ENCODE assay signal across 12 cellular contexts in the genomic region with DNA sequence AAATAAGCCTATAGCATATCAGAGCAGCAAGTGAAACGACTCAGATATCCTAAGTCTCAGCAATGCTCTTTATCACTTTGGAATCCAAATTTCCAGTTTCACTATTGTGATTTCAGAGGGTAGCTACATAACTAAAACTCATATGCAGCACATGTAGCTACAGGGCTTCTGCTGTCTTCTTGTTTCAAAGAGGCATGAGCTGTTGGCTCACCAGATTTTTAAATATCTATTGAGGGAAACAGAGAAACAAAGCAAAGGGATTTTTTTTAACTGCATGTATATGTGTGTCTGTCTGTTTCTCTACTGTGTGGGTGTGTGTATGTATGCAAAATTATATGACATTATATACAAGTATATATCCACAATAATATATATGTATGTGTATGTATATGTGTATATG.
DNase-seq lines count a peak whose midpoint lies in the region; ATAC-seq, FAIRE-seq and TF ChIP-seq lines count a peak whose summit lies in the region.
"Had no signal": no experiment of that assay in that cellular context is flagged by ENCODE, and none has a peak within 500 bp of the region (broad histone marks: within the 10 kb centered on the region; RNA-seq: fewer than 3 reads in every experiment).

No MANE protein-coding gene starts in this region.

- H3K9me3 ChIP-seq in HUES64 (ENCODE audit: insufficient read depth, low read depth, low read length): no peaks in the 10 kb centered on the region
- H3K9me3 ChIP-seq in body of pancreas: no peaks in the 10 kb centered on the region
- no peaks in the 10 kb centered on the region for H3K9me3 ChIP-seq in keratinocyte (ENCODE audit: control insufficient read depth, low read depth, low read length)
- no peaks in the 10 kb centered on the region for H3K9me3 ChIP-seq in thoracic aorta

- H3K36me3 ChIP-seq in HUES64 (ENCODE audit: insufficient read depth, low read length) (no peaks in the 10 kb centered on the region), body of pancreas (replicated peaks in 1 of 2; ENCODE audit: insufficient read depth in 1 of 2, low read depth in 2 of 2) (no peaks in the 10 kb centered on the region), keratinocyte (ENCODE audit: control insufficient read depth in 2 of 2, extremely low read depth in 1 of 2, insufficient read depth in 2 of 2, low read length in 2 of 2) (no peaks in the 10 kb centered on the region), thoracic aorta (no peaks in the 10 kb centered on the region)

- no peaks in the 10 kb centered on the region for H3K79me2 ChIP-seq in keratinocyte (ENCODE audit: control insufficient read depth, insufficient read depth, low read length)

- TF ChIP-seq POLR2A in body of pancreas (IDR thresholded peaks at IDR 0.05): no peak

- H3K27me3 ChIP-seq in HUES64 (ENCODE audit: insufficient read depth, low read length): no peaks in the 10 kb centered on the region
- no peaks in the 10 kb centered on the region for H3K27me3 ChIP-seq in body of pancreas
- no peaks in the 10 kb centered on the region for H3K27me3 ChIP-seq in keratinocyte (ENCODE audit: control insufficient read depth, extremely low read depth, insufficient read depth, low read length)
- no peaks in the 10 kb centered on the region for H3K27me3 ChIP-seq in thoracic aorta (replicated peaks; ENCODE audit: insufficient read depth)

- dilution Hi-C loops in keratinocyte (cut with MboI; ENCODE audit: extremely low pct_ligation_motif_present, low sequenced_read_pairs): no loop called here

- 58% methylated on average over 1 of the region's 1 CpG for WGBS in HUES64
- WGBS in body of pancreas, 2 donors: 20 to 34% methylated on average over 1 of the region's 1 CpG

- ATAC-seq in body of pancreas: peak; percentile 15
- ATAC-seq in thoracic aorta (ENCODE audit: insufficient number of reproducible peaks, low FRiP score, low read depth): no peak
- ATAC-seq: activated T-cell treated with anti-CD3 and anti-CD28 coated beads, Interleukin-2, amount 50 U/mL, for 4 hours had no signal

- peak overlapping the region; percentile 57 for H2AFZ ChIP-seq in keratinocyte (ENCODE audit: control insufficient read depth, low read length)

- peaks cover 24% of the 10 kb centered on the region for H3K4me1 ChIP-seq in HUES64 (ENCODE audit: insufficient read depth, low read length)
- H3K4me1 ChIP-seq in body of pancreas: peaks cover 24% of the 10 kb centered on the region
- H3K4me1 ChIP-seq in keratinocyte (ENCODE audit: control insufficient read depth, extremely low read depth, insufficient read depth, low read length): peaks cover 17% of the 10 kb centered on the region
- peaks cover 14 to 21% of the 10 kb centered on the region in 2 donors for H3K4me1 ChIP-seq in thoracic aorta (ENCODE audit: control insufficient read depth in 1 of 2, low read depth in 2 of 2)

- H3K9ac ChIP-seq in HUES64 (ENCODE audit: low read depth, low read length) (peak overlapping the region; percentile 34; the same call in 1 of the 2 replicates), keratinocyte (ENCODE audit: control insufficient read depth, extremely low read depth, insufficient read depth, low read length) (peak overlapping the region; percentile 39)

- TF ChIP-seq CTCF in body of pancreas (IDR thresholded peaks at IDR 0.05) (no peak), keratinocyte (optimal IDR thresholded peaks at IDR 0.05 in 1 of 3, IDR thresholded peaks at IDR 0.05 in 1 of 3, conservative IDR thresholded peaks at IDR 0.05 in 1 of 3; ENCODE audit: extremely low read depth in 1 of 3, insufficient read depth in 2 of 3, low read length in 3 of 3) (no peak), thoracic aorta (IDR thresholded peaks at IDR 0.05) (no peak)

- DNase-seq in body of pancreas: no peak
- DNase-seq in keratinocyte (ENCODE audit: low read depth, low spot score): no peak
- no peak for DNase-seq in thoracic aorta (ENCODE audit: low spot score)
- no peak for DNase-seq in activated effector memory CD4-positive, alpha-beta T cell treated with Interleukin-2 at 50 U/mL for 16 hours
- no peak for DNase-seq in HT-29 (ENCODE audit: low spot score)
- DNase-seq in NCI-H1417 (lab: John Stamatoyannopoulos, UW): no peak
- no peak for DNase-seq in NCI-H1092 treated with DMSO at 0.1 percent for 48 hours (lab: John Stamatoyannopoulos, UW)
- DNase-seq: activated T-cell treated with anti-CD3 and anti-CD28 coated beads, Interleukin-2, amount 50 U/mL, for 4 hours; CD4-positive, alpha-beta T cell; Karpas-422 had no signal

- H3K4me3 ChIP-seq in HUES64 (ENCODE audit: low read length) (no peak overlapping the region), body of pancreas (no peak overlapping the region), keratinocyte (ENCODE audit: control insufficient read depth in 2 of 3, extremely low read depth in 1 of 3, insufficient read depth in 2 of 3, low read depth in 1 of 3, low read length in 3 of 3) (no peak overlapping the region), thoracic aorta (peak overlapping the region; percentile 41)

- peak overlapping the region; percentile 59 for H3K27ac ChIP-seq in HUES64 (ENCODE audit: low read depth, low read length)
- H3K27ac ChIP-seq in body of pancreas: peak overlapping the region in 3 of 4 donors; percentile 65 to 80 (median 70)
- H3K27ac ChIP-seq in keratinocyte (ENCODE audit: control insufficient read depth, insufficient read depth, low read length): peak overlapping the region; percentile 81
- peak overlapping the region; percentile 77 to 86 for H3K27ac ChIP-seq in thoracic aorta

- peak overlapping the region; percentile 87 for H3K4me2 ChIP-seq in keratinocyte (ENCODE audit: control insufficient read depth, extremely low read depth, insufficient read depth, low read depth, low read length)

- no peak for FAIRE-seq in keratinocyte (lab: Jason Lieb, UNC)
- FAIRE-seq: urothelium cell line had no signal

- intact Hi-C loops in body of pancreas (cut with DNase I): no loop called here

- no peaks in the 10 kb centered on the region for H4K20me1 ChIP-seq in keratinocyte (ENCODE audit: control insufficient read depth, extremely low read depth, insufficient read depth, low read length)

- no peaks in the 10 kb centered on the region for H3K9me1 ChIP-seq in keratinocyte (ENCODE audit: control insufficient read depth, extremely low read depth, insufficient read depth, low read length)
